18 cellular contexts compared by ENCODE assay signal in genomic region chr19:1843646-1844394, GRCh38. TPM values are rescaled to one million over a fixed set of nuclear protein-coding genes. Genes with fewer than 3 reads are reported as not detected.
DNase-seq lines count a peak whose midpoint lies in the region; ATAC-seq, FAIRE-seq and TF ChIP-seq lines count a peak whose summit lies in the region.
"Had no signal": no experiment of that assay in that cellular context is flagged by ENCODE, and none has a peak within 500 bp of the region (broad histone marks: within the 10 kb centered on the region; RNA-seq: fewer than 3 reads in every experiment).

No MANE protein-coding gene starts in this region.

- H3K4me3 ChIP-seq in GM12878 (no peak overlapping the region), keratinocyte (ENCODE audit: control insufficient read depth in 2 of 3, extremely low read depth in 1 of 3, insufficient read depth in 2 of 3, low read depth in 1 of 3, low read length in 3 of 3) (peak overlapping the region in 2 of 3 experiments; percentile 22 to 56), suprapubic skin (peak overlapping the region; percentile 21)
- H3K4me3 ChIP-seq: lung had no signal

- no peak overlapping the region for H3K4me2 ChIP-seq in GM12878 (ENCODE audit: control insufficient read depth, insufficient read depth)
- H3K4me2 ChIP-seq in keratinocyte (ENCODE audit: control insufficient read depth, extremely low read depth, insufficient read depth, low read depth, low read length): peak overlapping the region; percentile 82

- WGBS in GM12878 (ENCODE audit: insufficient coverage, insufficient replicate concordance, low lambda C conversion rate, missing lambda C conversion rate): 83% methylated on average over 24 of the region's 25 CpGs
- whole genome bisulfite sequencing in suprapubic skin: 47% methylated on average over 9 of the region's 25 CpGs

- BruUV-seq in GM12878 (replicated peaks; lab: Mats Ljungman, UMichigan): no TSS peak

- H3K27me3 Mint-ChIP-seq in activated naive CD4-positive, alpha-beta T cell treated with anti-CD3 and anti-CD28 coated beads for 36 hours (ENCODE audit: low read depth): no peaks in the 10 kb centered on the region

- H2AFZ ChIP-seq in GM12878 (ENCODE audit: control insufficient read depth, low read depth, low read length): no peak overlapping the region
- H2AFZ ChIP-seq in keratinocyte (ENCODE audit: control insufficient read depth, low read length): no peak overlapping the region

- CTCF ChIA-PET in activated naive CD4-positive, alpha-beta T cell treated with anti-CD3 and anti-CD28 coated beads for 36 hours (lab: Charles Lee): interaction anchor here (1.2 kb wide), 1 partner anchor 18 kb away, joined by 3 read pairs; no protein-coding TSS in a partner anchor
- CTCF ChIA-PET in GM12878 (lab: Yijun Ruan, JAX): interaction anchor here (1.2 kb wide), 1 partner anchor 9 kb away, joined by 4 read pairs; no protein-coding TSS in a partner anchor

- no peak for TF ChIP-seq RAD21 in GM12878 (IDR thresholded peaks at IDR 0.05; ENCODE audit: insufficient read depth, low read depth, low read length)

- H3K9ac ChIP-seq in GM12878 (ENCODE audit: control insufficient read depth, insufficient read depth, low read length) (no peak overlapping the region), keratinocyte (ENCODE audit: control insufficient read depth, extremely low read depth, insufficient read depth, low read length) (peak overlapping the region; percentile 72)

- H3K27me3 ChIP-seq in GM12878 (replicated peaks in 1 of 2; ENCODE audit: control insufficient read depth in 2 of 2, insufficient read depth in 2 of 2, low read length in 1 of 2): no peaks in the 10 kb centered on the region
- H3K27me3 ChIP-seq in keratinocyte (ENCODE audit: control insufficient read depth, extremely low read depth, insufficient read depth, low read length): no peaks in the 10 kb centered on the region
- H3K27me3 ChIP-seq in suprapubic skin: no peaks in the 10 kb centered on the region

- H3K4me3 Mint-ChIP-seq in activated naive CD4-positive, alpha-beta T cell treated with anti-CD3 and anti-CD28 coated beads for 36 hours: no peak overlapping the region

- peaks cover 55% of the 10 kb centered on the region for H3K4me1 Mint-ChIP-seq in activated naive CD4-positive, alpha-beta T cell treated with anti-CD3 and anti-CD28 coated beads for 36 hours (ENCODE audit: low read depth)

- in situ Hi-C loops in GM12878 (cut with MboI): no loop called here

- H3K36me3 ChIP-seq in GM12878 (ENCODE audit: control insufficient read depth in 2 of 2, insufficient read depth in 2 of 2, low read length in 1 of 2): peaks cover 0 to 5% of the 10 kb centered on the region in 2 experiments; a peak in 3 of 4 replicates
- H3K36me3 ChIP-seq in keratinocyte (ENCODE audit: control insufficient read depth in 2 of 2, extremely low read depth in 1 of 2, insufficient read depth in 2 of 2, low read length in 2 of 2): peaks cover 6 to 22% of the 10 kb centered on the region in 2 experiments
- H3K36me3 ChIP-seq in suprapubic skin: no peaks in the 10 kb centered on the region

- intact Hi-C loops in activated naive CD4-positive, alpha-beta T cell treated with anti-CD3 and anti-CD28 coated beads for 36 hours (cut with micrococcal nuclease): no loop called here
- intact Hi-C loops in GM12878 (cut with micrococcal nuclease; ENCODE audit: unreplicated experiment): no loop called here
- intact Hi-C loops in left cardiac atrium (cut with DNase I): no loop called here

- FAIRE-seq in GM12878 (lab: Jason Lieb, UNC) (no peak), keratinocyte (lab: Jason Lieb, UNC) (peak; percentile 72)
- FAIRE-seq: A204.1, colon, G401.6, urothelium cell line had no signal

- TF ChIP-seq CTCF in GM12878 (IDR thresholded peaks at IDR 0.05 in 2 of 3, conservative IDR thresholded peaks at IDR 0.05 in 1 of 3; ENCODE audit: control insufficient read depth in 2 of 3, extremely low read depth in 1 of 3, insufficient read depth in 1 of 3, low read depth in 3 of 3, low read length in 3 of 3): no peak
- TF ChIP-seq CTCF in keratinocyte (optimal IDR thresholded peaks at IDR 0.05 in 1 of 3, IDR thresholded peaks at IDR 0.05 in 1 of 3, conservative IDR thresholded peaks at IDR 0.05 in 1 of 3; ENCODE audit: extremely low read depth in 1 of 3, insufficient read depth in 2 of 3, low read length in 3 of 3): peak; percentile 69 to 76 (median 69)
- no peak for TF ChIP-seq CTCF in suprapubic skin (IDR thresholded peaks at IDR 0.05)

- SMC1A ChIA-PET in GM12878 (lab: Charles Lee; ENCODE audit: uncharacterized antibody, unreplicated experiment): no interaction called here

- no peak overlapping the region for H3K27ac ChIP-seq in GM12878 (ENCODE audit: control insufficient read depth, insufficient read depth)
- peak overlapping the region; percentile 73 for H3K27ac ChIP-seq in keratinocyte (ENCODE audit: control insufficient read depth, insufficient read depth, low read length)
- H3K27ac ChIP-seq in suprapubic skin: peak overlapping the region; percentile 20

- RAD21 ChIA-PET in GM12878 (lab: Charles Lee; ENCODE audit: unreplicated experiment): no interaction called here

- no peak for DNase-seq in activated naive CD4-positive, alpha-beta T cell treated with anti-CD3 and anti-CD28 coated beads for 36 hours
- no peak for DNase-seq in activated naive CD4-positive, alpha-beta T cell treated with anti-CD3 and anti-CD28 coated beads, Interleukin-2, amount 50 U/mL, for 16 hours
- DNase-seq in GM12878 (ENCODE audit: low read depth, low spot score): no peak
- no peak for DNase-seq in keratinocyte (ENCODE audit: low read depth, low spot score)
- no peak for DNase-seq in suprapubic skin (ENCODE audit: low spot score in 2 of 2)
- no peak for DNase-seq in NAMALWA (ENCODE audit: low spot score)
- DNase-seq in left cardiac atrium: no peak
- DNase-seq in mesenteric fat pad (ENCODE audit: low spot score): no peak
- DNase-seq: NCI-H1105 treated with DMSO at 0.1 percent for 48 hours; NCI-H345; stimulated activated naive CD4-positive, alpha-beta T cell had no signal

- peaks cover 3% of the 10 kb centered on the region; the same call in 1 of the 2 replicates for H4K20me1 ChIP-seq in GM12878 (ENCODE audit: control insufficient read depth, insufficient read depth)
- peaks cover 33% of the 10 kb centered on the region for H4K20me1 ChIP-seq in keratinocyte (ENCODE audit: control insufficient read depth, extremely low read depth, insufficient read depth, low read length)

- TF ChIP-seq POLR2A in GM12878 (IDR thresholded peaks at IDR 0.05; ENCODE audit: low read depth, low read length): peak; percentile 44; the same call in 1 of the 2 replicates
- no peak for TF ChIP-seq POLR2A in suprapubic skin (IDR thresholded peaks at IDR 0.05)

- ATAC-seq in GM12878 (no peak), left cardiac atrium (no peak)
- ATAC-seq: activated naive CD4-positive, alpha-beta T cell treated with anti-CD3 and anti-CD28 coated beads, Interleukin-2, amount 50 U/mL, for 72 hours; sciatic nerve had no signal

- no peaks in the 10 kb centered on the region for H3K9me3 Mint-ChIP-seq in activated naive CD4-positive, alpha-beta T cell treated with anti-CD3 and anti-CD28 coated beads for 36 hours
- H3K9me3 Mint-ChIP-seq: activated naive CD4-positive, alpha-beta T cell treated with anti-CD3 and anti-CD28 coated beads, Interleukin-2, amount 50 U/mL, for 72 hours had no signal

- H3K79me2 ChIP-seq in GM12878 (ENCODE audit: control insufficient read depth, insufficient read depth, low read length) (peaks cover 67% of the 10 kb centered on the region), keratinocyte (ENCODE audit: control insufficient read depth, insufficient read depth, low read length) (peaks cover 88% of the 10 kb centered on the region)

- peaks cover 5% of the 10 kb centered on the region for H3K36me3 Mint-ChIP-seq in activated naive CD4-positive, alpha-beta T cell treated with anti-CD3 and anti-CD28 coated beads for 36 hours (ENCODE audit: low read depth)

- no peaks in the 10 kb centered on the region for H3K9me1 ChIP-seq in keratinocyte (ENCODE audit: control insufficient read depth, extremely low read depth, insufficient read depth, low read length)

- H3K9me3 ChIP-seq in GM12878 (replicated peaks; ENCODE audit: control insufficient read depth, insufficient read depth, low read length): no peaks in the 10 kb centered on the region
- no peaks in the 10 kb centered on the region for H3K9me3 ChIP-seq in keratinocyte (ENCODE audit: control insufficient read depth, low read depth, low read length)
- no peaks in the 10 kb centered on the region for H3K9me3 ChIP-seq in suprapubic skin

- TF ChIP-seq EP300 in GM12878 (IDR thresholded peaks at IDR 0.05; ENCODE audit: borderline replicate concordance in 1 of 2, control insufficient read depth in 1 of 2, low read depth in 2 of 2, low read length in 2 of 2) (no peak), suprapubic skin (IDR thresholded peaks at IDR 0.05) (no peak)

- POLR2A ChIA-PET in GM12878 (lab: Charles Lee): no interaction called here

- H3K27ac Mint-ChIP-seq in activated naive CD4-positive, alpha-beta T cell treated with anti-CD3 and anti-CD28 coated beads for 36 hours: peak overlapping the region; percentile 13

- H3K4me1 ChIP-seq in GM12878 (ENCODE audit: control insufficient read depth, insufficient read depth, low read length): peaks cover 14% of the 10 kb centered on the region
- H3K4me1 ChIP-seq in keratinocyte (ENCODE audit: control insufficient read depth, extremely low read depth, insufficient read depth, low read length): peaks cover 62% of the 10 kb centered on the region
- peaks cover 91% of the 10 kb centered on the region for H3K4me1 ChIP-seq in suprapubic skin

- dilution Hi-C loops in keratinocyte (cut with MboI; ENCODE audit: extremely low pct_ligation_motif_present, low sequenced_read_pairs): no loop called here

RNA-seq across cellular contexts. Expression of gene REXO1, which starts 4.5 kb away (rescaled TPM):
- total RNA-seq in activated naive CD4-positive, alpha-beta T cell treated with anti-CD3 and anti-CD28 coated beads for 36 hours: 10 to 100 TPM; 39.8 to 47.6 TPM
- total RNA-seq in GM12878 (2013; cell fraction: nucleolus; rRNA removed): 47.1 and 50.6 TPM in 2 replicates
- total RNA-seq in GM12878 (2014; rRNA removed): 5.2 and 11.7 TPM in 2 replicates
- total RNA-seq in GM12878 (2014; rRNA removed; fragmentation: Illumina TruSeq; extraction: Trizol): 6.4 and 8.5 TPM in 2 replicates
- 38.1 and 45.2 TPM in 2 replicates for total RNA-seq in GM12878 (2021)
- polyA plus RNA-seq in GM12878 (2011; ENCODE audit: low read depth): 8.9 TPM
- polyA plus RNA-seq in GM12878 (2011; rRNA removed): 2.7 and 9.5 TPM in 2 replicates
- 16.1 and 17.2 TPM in 2 replicates for polyA plus RNA-seq in GM12878 (2011; cell fraction: cytosol; rRNA removed)
- polyA plus RNA-seq in GM12878 (2011; cell fraction: nucleus; rRNA removed): 52.3 and 81.1 TPM in 2 replicates
- 23.8 and 34.3 TPM in 2 replicates for polyA plus RNA-seq in GM12878 (2012)
- polyA plus RNA-seq in GM12878 (2014; fragmentation: Illumina TruSeq; extraction: Trizol): 4.0 and 8.2 TPM in 2 replicates
- under 1 TPM; 0.03 to 0.64 TPM for polyA plus RNA-seq in GM12878 (2014; fragmentation: Nextera tagmentation; extraction: Ambion mirVana)
- polyA plus RNA-seq in GM12878 (2014; rRNA removed): 31.3 and 38.2 TPM in 2 replicates
- 1 to 10 TPM; 3.7 to 8.4 TPM for polyA plus RNA-seq in GM12878 (2016; fragmentation: Nextera tagmentation; extraction: Ambion mirVana)
- 9.6 and 10.0 TPM in 2 replicates for polyA minus RNA-seq in GM12878 (2011; rRNA and poly(A)+ RNA removed)
- polyA minus RNA-seq in GM12878 (2011; cell fraction: cytosol; rRNA and poly(A)+ RNA removed): 10.0 and 14.4 TPM in 2 replicates
- 7.4 and 15.0 TPM in 2 replicates for polyA minus RNA-seq in GM12878 (2011; cell fraction: nucleus; rRNA and poly(A)+ RNA removed)
- 6.1 to 18.6 TPM (median 9.1 TPM) in 3 replicates for polyA plus RNA-seq in keratinocyte
- polyA plus RNA-seq in keratinocyte (2011; ENCODE audit: low read depth): 15.3 TPM
- 8.0 and 14.2 TPM in 2 replicates for polyA plus RNA-seq in keratinocyte (2011; cell fraction: cytosol; rRNA removed)
- polyA plus RNA-seq in keratinocyte (2011; cell fraction: nucleus; rRNA removed): 41.7 and 47.8 TPM in 2 replicates
- polyA plus RNA-seq in keratinocyte (2012; ENCODE audit: low replicate concordance): 19.8 and 25.0 TPM in 2 replicates
- 16.5 to 40.9 TPM (median 17.7 TPM) in 3 replicates for polyA minus RNA-seq in keratinocyte
- polyA minus RNA-seq in keratinocyte (2011; cell fraction: cytosol; rRNA and poly(A)+ RNA removed): 27.4 TPM
- 12.9 and 19.1 TPM in 2 replicates for polyA minus RNA-seq in keratinocyte (2011; cell fraction: nucleus; rRNA and poly(A)+ RNA removed)
- total RNA-seq in suprapubic skin: 10 to 100 TPM; 31.8 to 63.1 (median 38.3) TPM
- total RNA-seq in left cardiac atrium: 10 to 100 TPM; 14.8 to 22.3 TPM
- 34.0 TPM for total RNA-seq in mesenteric fat pad

RNA-seq across cellular contexts. Expression of gene KLF16, which starts 19.6 kb away (rescaled TPM):
- total RNA-seq in activated naive CD4-positive, alpha-beta T cell treated with anti-CD3 and anti-CD28 coated beads for 36 hours: 10 to 100 TPM; 13.5 to 15.0 TPM
- 4.1 and 5.1 TPM in 2 replicates for total RNA-seq in GM12878 (2013; cell fraction: nucleolus; rRNA removed)
- 5.4 and 6.2 TPM in 2 replicates for total RNA-seq in GM12878 (2014; rRNA removed)
- total RNA-seq in GM12878 (2014; rRNA removed; fragmentation: Illumina TruSeq; extraction: Trizol): 2.2 and 2.6 TPM in 2 replicates
- 37.6 and 41.2 TPM in 2 replicates for total RNA-seq in GM12878 (2021)
- polyA plus RNA-seq in GM12878 (2011; ENCODE audit: low read depth): 2.1 TPM
- 0.89 and 1.6 TPM in 2 replicates for polyA plus RNA-seq in GM12878 (2011; rRNA removed)
- 4.1 and 7.5 TPM in 2 replicates for polyA plus RNA-seq in GM12878 (2011; cell fraction: cytosol; rRNA removed)
- polyA plus RNA-seq in GM12878 (2011; cell fraction: nucleus; rRNA removed): 11.3 and 26.9 TPM in 2 replicates
- 9.1 and 13.8 TPM in 2 replicates for polyA plus RNA-seq in GM12878 (2012)
- 0.57 and 2.6 TPM in 2 replicates for polyA plus RNA-seq in GM12878 (2014; fragmentation: Illumina TruSeq; extraction: Trizol)
- polyA plus RNA-seq in GM12878 (2014; fragmentation: Nextera tagmentation; extraction: Ambion mirVana): under 1 TPM; 0.03 to 0.24 TPM
- 13.4 and 13.7 TPM in 2 replicates for polyA plus RNA-seq in GM12878 (2014; rRNA removed)
- polyA plus RNA-seq in GM12878 (2016; fragmentation: Nextera tagmentation; extraction: Ambion mirVana): 1 to 10 TPM; 2.1 to 2.5 TPM
- 0.59 and 1.9 TPM in 2 replicates for polyA minus RNA-seq in GM12878 (2011; rRNA and poly(A)+ RNA removed)
- 4.9 and 7.4 TPM in 2 replicates for polyA minus RNA-seq in GM12878 (2011; cell fraction: cytosol; rRNA and poly(A)+ RNA removed)
- 1.5 and 6.3 TPM in 2 replicates for polyA minus RNA-seq in GM12878 (2011; cell fraction: nucleus; rRNA and poly(A)+ RNA removed)
- polyA plus RNA-seq in keratinocyte: 4.9 to 14.7 TPM (median 6.0 TPM) in 3 replicates
- 2.6 TPM for polyA plus RNA-seq in keratinocyte (2011; ENCODE audit: low read depth)
- polyA plus RNA-seq in keratinocyte (2011; cell fraction: cytosol; rRNA removed): 4.7 and 19.3 TPM in 2 replicates
- polyA plus RNA-seq in keratinocyte (2011; cell fraction: nucleus; rRNA removed): 7.7 and 17.7 TPM in 2 replicates
- 13.9 and 30.6 TPM in 2 replicates for polyA plus RNA-seq in keratinocyte (2012; ENCODE audit: low replicate concordance)
- polyA minus RNA-seq in keratinocyte: 1.9 to 11.4 TPM (median 2.2 TPM) in 3 replicates
- 48.5 TPM for polyA minus RNA-seq in keratinocyte (2011; cell fraction: cytosol; rRNA and poly(A)+ RNA removed)
- 8.2 and 11.3 TPM in 2 replicates for polyA minus RNA-seq in keratinocyte (2011; cell fraction: nucleus; rRNA and poly(A)+ RNA removed)
- 10 to 100 TPM; 12.1 to 30.8 (median 20.9) TPM for total RNA-seq in suprapubic skin
- 10 to 100 TPM in 1 of 2 donors, 1 to 10 TPM in 1; 9.9 to 12.9 TPM for total RNA-seq in left cardiac atrium
- 19.0 TPM for total RNA-seq in mesenteric fat pad

RNA-seq across cellular contexts. Expression of gene ATP8B3, which starts 31.7 kb away (rescaled TPM):
- total RNA-seq in activated naive CD4-positive, alpha-beta T cell treated with anti-CD3 and anti-CD28 coated beads for 36 hours: 1 to 10 TPM; 6.1 to 8.4 TPM
- 3.1 and 4.2 TPM in 2 replicates for total RNA-seq in GM12878 (2013; cell fraction: nucleolus; rRNA removed)
- total RNA-seq in GM12878 (2014; rRNA removed) (0.38 and 0.51 TPM in 2 replicates), GM12878 (2014; rRNA removed; fragmentation: Illumina TruSeq; extraction: Trizol) (0.36 and 0.74 TPM in 2 replicates), GM12878 (2021) (1.0 and 1.7 TPM in 2 replicates), suprapubic skin (1 to 10 TPM; 1.5 to 3.8 (median 1.8) TPM), left cardiac atrium (1 to 10 TPM in 1 of 2 donors, under 1 TPM in 1; 0.52 to 1.6 TPM), mesenteric fat pad (0.80 TPM)
- polyA plus RNA-seq in GM12878 (2011; ENCODE audit: low read depth): 1.3 TPM
- polyA plus RNA-seq in GM12878 (2011; rRNA removed) (0.86 and 1.6 TPM in 2 replicates), GM12878 (2014; fragmentation: Illumina TruSeq; extraction: Trizol) (0.43 and 0.48 TPM in 2 replicates), GM12878 (2014; fragmentation: Nextera tagmentation; extraction: Ambion mirVana) (under 1 TPM; 0.13 to 0.34 TPM), GM12878 (2014; rRNA removed) (0.76 and 1.3 TPM in 2 replicates), GM12878 (2016; fragmentation: Nextera tagmentation; extraction: Ambion mirVana) (1 to 10 TPM in 1 of 2 experiments, under 1 TPM in 1; 0.54 to 1.0 TPM), keratinocyte (0.98 to 2.8 TPM (median 1.2 TPM) in 3 replicates)
- 2.6 TPM in 2 replicates for polyA plus RNA-seq in GM12878 (2011; cell fraction: cytosol; rRNA removed)
- 6.1 and 6.5 TPM in 2 replicates for polyA plus RNA-seq in GM12878 (2011; cell fraction: nucleus; rRNA removed)
- polyA plus RNA-seq in GM12878 (2012): 1.8 and 2.5 TPM in 2 replicates
- 1.9 and 2.3 TPM in 2 replicates for polyA minus RNA-seq in GM12878 (2011; rRNA and poly(A)+ RNA removed)
- polyA minus RNA-seq in GM12878 (2011; cell fraction: cytosol; rRNA and poly(A)+ RNA removed): 0.73 and 2.3 TPM in 2 replicates
- 0.73 and 1.1 TPM in 2 replicates for polyA minus RNA-seq in GM12878 (2011; cell fraction: nucleus; rRNA and poly(A)+ RNA removed)
- 0.44 TPM for polyA plus RNA-seq in keratinocyte (2011; ENCODE audit: low read depth)
- 0.74 and 1.2 TPM in 2 replicates for polyA plus RNA-seq in keratinocyte (2011; cell fraction: cytosol; rRNA removed)
- polyA plus RNA-seq in keratinocyte (2011; cell fraction: nucleus; rRNA removed): 3.3 and 7.1 TPM in 2 replicates
- polyA plus RNA-seq in keratinocyte (2012; ENCODE audit: low replicate concordance): 0.56 and 1.5 TPM in 2 replicates
- 0.82 to 3.7 TPM (median 1.3 TPM) in 3 replicates for polyA minus RNA-seq in keratinocyte
- polyA minus RNA-seq in keratinocyte (2011; cell fraction: cytosol; rRNA and poly(A)+ RNA removed): 2.5 TPM
- polyA minus RNA-seq in keratinocyte (2011; cell fraction: nucleus; rRNA and poly(A)+ RNA removed): 1.5 and 1.9 TPM in 2 replicates

RNA-seq across cellular contexts. Expression of gene ABHD17A, which starts 41.5 kb away (rescaled TPM):
- 10 to 100 TPM; 79.3 to 79.9 TPM for total RNA-seq in activated naive CD4-positive, alpha-beta T cell treated with anti-CD3 and anti-CD28 coated beads for 36 hours
- 25.8 and 29.5 TPM in 2 replicates for total RNA-seq in GM12878 (2013; cell fraction: nucleolus; rRNA removed)
- 109 and 126 TPM in 2 replicates for total RNA-seq in GM12878 (2014; rRNA removed)
- total RNA-seq in GM12878 (2014; rRNA removed; fragmentation: Illumina TruSeq; extraction: Trizol): 5.6 and 7.0 TPM in 2 replicates
- total RNA-seq in GM12878 (2021): 72.6 and 77.6 TPM in 2 replicates
- 8.6 TPM for polyA plus RNA-seq in GM12878 (2011; ENCODE audit: low read depth)
- polyA plus RNA-seq in GM12878 (2011; rRNA removed): 7.7 and 25.3 TPM in 2 replicates
- polyA plus RNA-seq in GM12878 (2011; cell fraction: cytosol; rRNA removed): 45.6 and 92.1 TPM in 2 replicates
- 158 and 188 TPM in 2 replicates for polyA plus RNA-seq in GM12878 (2011; cell fraction: nucleus; rRNA removed)
- polyA plus RNA-seq in GM12878 (2012): 36.2 and 44.0 TPM in 2 replicates
- 0.87 and 2.5 TPM in 2 replicates for polyA plus RNA-seq in GM12878 (2014; fragmentation: Illumina TruSeq; extraction: Trizol)
- polyA plus RNA-seq in GM12878 (2014; fragmentation: Nextera tagmentation; extraction: Ambion mirVana): under 1 TPM in 1 of 2 experiments, not detected in 1; 0.13 TPM
- 84.5 and 105 TPM in 2 replicates for polyA plus RNA-seq in GM12878 (2014; rRNA removed)
- polyA plus RNA-seq in GM12878 (2016; fragmentation: Nextera tagmentation; extraction: Ambion mirVana): 10 to 100 TPM; 28.8 to 45.7 TPM
- 22.4 and 32.0 TPM in 2 replicates for polyA minus RNA-seq in GM12878 (2011; rRNA and poly(A)+ RNA removed)
- polyA minus RNA-seq in GM12878 (2011; cell fraction: cytosol; rRNA and poly(A)+ RNA removed): 21.4 and 26.9 TPM in 2 replicates
- 13.5 and 18.1 TPM in 2 replicates for polyA minus RNA-seq in GM12878 (2011; cell fraction: nucleus; rRNA and poly(A)+ RNA removed)
- 27.2 to 67.3 TPM (median 31.0 TPM) in 3 replicates for polyA plus RNA-seq in keratinocyte
- polyA plus RNA-seq in keratinocyte (2011; ENCODE audit: low read depth): 9.2 TPM
- 20.8 and 62.5 TPM in 2 replicates for polyA plus RNA-seq in keratinocyte (2011; cell fraction: cytosol; rRNA removed)
- polyA plus RNA-seq in keratinocyte (2011; cell fraction: nucleus; rRNA removed): 29.9 and 47.5 TPM in 2 replicates
- polyA plus RNA-seq in keratinocyte (2012; ENCODE audit: low replicate concordance): 20.6 and 43.3 TPM in 2 replicates
- polyA minus RNA-seq in keratinocyte: 13.2 to 23.4 TPM (median 20.6 TPM) in 3 replicates
- 122 TPM for polyA minus RNA-seq in keratinocyte (2011; cell fraction: cytosol; rRNA and poly(A)+ RNA removed)
- polyA minus RNA-seq in keratinocyte (2011; cell fraction: nucleus; rRNA and poly(A)+ RNA removed): 13.3 and 22.2 TPM in 2 replicates
- 100 to 1,000 TPM in 3 of 4 donors, 10 to 100 TPM in 1; 82.3 to 120 (median 110) TPM for total RNA-seq in suprapubic skin
- 10 to 100 TPM; 60.8 to 66.1 TPM for total RNA-seq in left cardiac atrium
- 67.2 TPM for total RNA-seq in mesenteric fat pad

Comparison
In these comparisons a context has a peak if more than half of its experiments do, and no peak if none do; other contexts are left out.
1. CTCF ChIP-seq: peak in keratinocyte (3 of 3); none in GM12878 (0 of 3) and suprapubic skin (0 of 2).